In genomic region chr6:144737998-144738397, GRCh38 we compare ENCODE assay signal across 23 cellular contexts.
A peak's percentile ranks its signal among the peaks of the same experiment; 100 is the strongest.
DNase-seq lines count a peak whose midpoint lies in the region; ATAC-seq and TF ChIP-seq lines count a peak whose summit lies in the region.
"Had no signal": no experiment of that assay in that cellular context is flagged by ENCODE, and none has a peak within 500 bp of the region (broad histone marks: within the 10 kb centered on the region; RNA-seq: fewer than 3 reads in every experiment).

No MANE protein-coding gene starts in this region.

- H3K9me3 Mint-ChIP-seq in activated T-helper 17 cell treated with anti-CD3 and anti-CD28 coated beads, Interleukin-2, amount 50 U/mL, for 72 hours, result no peaks in the 10 kb centered on the region
- H3K9me3 Mint-ChIP-seq in nephron progenitor cell, result no peaks in the 10 kb centered on the region
- no peaks in the 10 kb centered on the region for H3K9me3 Mint-ChIP-seq in effector memory CD8-positive, alpha-beta T cell
- H3K9me3 Mint-ChIP-seq: activated naive CD4-positive, alpha-beta T cell treated with anti-CD3 and anti-CD28 coated beads for 36 hours; stimulated activated effector memory CD8-positive, alpha-beta T cell treated with anti-CD3 and anti-CD28 coated beads, Interleukin-12 subunit alpha, Interleukin-12 subunit beta, amount 100 ng/mL, for 72 hours; T-helper 2 cell treated with Interferon-gamma antibody and Interleukin-4, amounts not matched to agents 5 μg/mL and 100 μg/mL, for 36 hours; type B pancreatic cell had no signal

- H3K4me1 Mint-ChIP-seq in activated T-helper 17 cell treated with anti-CD3 and anti-CD28 coated beads, Interleukin-2, amount 50 U/mL, for 72 hours, result no peaks in the 10 kb centered on the region
- peaks cover 22% of the 10 kb centered on the region for H3K4me1 Mint-ChIP-seq in nephron progenitor cell
- H3K4me1 Mint-ChIP-seq in effector memory CD8-positive, alpha-beta T cell (ENCODE audit: low read depth in 2 of 2), result peaks cover 4 to 28% of the 10 kb centered on the region in 2 donors
- H3K4me1 Mint-ChIP-seq: stimulated activated effector memory CD8-positive, alpha-beta T cell treated with anti-CD3 and anti-CD28 coated beads, Interleukin-12 subunit alpha, Interleukin-12 subunit beta, amount 100 ng/mL, for 72 hours had no signal

- peak; percentile 89 for DNase-seq in NCI-H2171 treated with DMSO at 0.1 percent for 48 hours (lab: John Stamatoyannopoulos, UW)
- DNase-seq in NCI-H82 treated with DMSO at 0.1 percent for 48 hours (lab: John Stamatoyannopoulos, UW; ENCODE audit: unreplicated experiment), result peak; percentile 16
- no peak for DNase-seq in nephron progenitor cell
- no peak for DNase-seq in effector memory CD8-positive, alpha-beta T cell
- DNase-seq in effector CD4-positive, alpha-beta T cell, result no peak
- DNase-seq: activated CD4-positive, alpha-beta T cell treated with anti-CD3 and anti-CD28 coated beads, Interleukin-2, amount 50 U/mL, for 4 hours; activated CD4-positive, CD25-positive, alpha-beta regulatory T cell; activated naive CD4-positive, alpha-beta T cell treated with anti-CD3 and anti-CD28 coated beads for 36 hours; adrenal gland; central memory CD4-positive, alpha-beta T cell; COR-L47; foreskin melanocyte; lower lobe of right lung; NCI-H146; NCI-H2107; NCI-H446; Right ventricle myocardium superior had no signal

- H3K4me3 Mint-ChIP-seq in activated T-helper 17 cell treated with anti-CD3 and anti-CD28 coated beads, Interleukin-2, amount 50 U/mL, for 72 hours, result no peak overlapping the region
- H3K4me3 Mint-ChIP-seq in nephron progenitor cell, result no peak overlapping the region
- no peak overlapping the region for H3K4me3 Mint-ChIP-seq in effector memory CD8-positive, alpha-beta T cell
- H3K4me3 Mint-ChIP-seq: activated naive CD4-positive, alpha-beta T cell treated with anti-CD3 and anti-CD28 coated beads for 36 hours; stimulated activated effector memory CD8-positive, alpha-beta T cell treated with anti-CD3 and anti-CD28 coated beads, Interleukin-12 subunit alpha, Interleukin-12 subunit beta, amount 100 ng/mL, for 72 hours; T-helper 2 cell treated with Interferon-gamma antibody and Interleukin-4, amounts not matched to agents 5 μg/mL and 100 μg/mL, for 36 hours; type B pancreatic cell had no signal

- no peak for TF ChIP-seq CTCF in nephron progenitor cell (IDR thresholded peaks at IDR 0.05)

- ATAC-seq in activated T-helper 17 cell treated with anti-CD3 and anti-CD28 coated beads, Interleukin-2, amount 50 U/mL, for 72 hours (replicated peaks), result no peak
- ATAC-seq in GM21367 (IDR thresholded peaks at IDR 0.05; ENCODE audit: unreplicated experiment), result no peak
- ATAC-seq in effector memory CD8-positive, alpha-beta T cell (replicated peaks), result no peak
- ATAC-seq: lower lobe of right lung; Panc1; stimulated activated effector memory CD8-positive, alpha-beta T cell treated with anti-CD3 and anti-CD28 coated beads, Interleukin-12 subunit alpha, Interleukin-12 subunit beta, amount 100 ng/mL, for 72 hours had no signal

- peak overlapping the region; percentile 17 for H3K27ac Mint-ChIP-seq in activated T-helper 17 cell treated with anti-CD3 and anti-CD28 coated beads, Interleukin-2, amount 50 U/mL, for 72 hours
- peak overlapping the region; percentile 97 for H3K27ac Mint-ChIP-seq in nephron progenitor cell
- peak overlapping the region in 1 of 2 donors; percentile 21 for H3K27ac Mint-ChIP-seq in effector memory CD8-positive, alpha-beta T cell
- H3K27ac Mint-ChIP-seq: activated naive CD4-positive, alpha-beta T cell treated with anti-CD3 and anti-CD28 coated beads for 36 hours; stimulated activated effector memory CD8-positive, alpha-beta T cell treated with anti-CD3 and anti-CD28 coated beads, Interleukin-12 subunit alpha, Interleukin-12 subunit beta, amount 100 ng/mL, for 72 hours; T-helper 2 cell treated with Interferon-gamma antibody and Interleukin-4, amounts not matched to agents 5 μg/mL and 100 μg/mL, for 36 hours; type B pancreatic cell had no signal

- peaks cover 56% of the 10 kb centered on the region for H3K36me3 Mint-ChIP-seq in activated T-helper 17 cell treated with anti-CD3 and anti-CD28 coated beads, Interleukin-2, amount 50 U/mL, for 72 hours (ENCODE audit: low read depth)
- peaks cover 27% of the 10 kb centered on the region for H3K36me3 Mint-ChIP-seq in nephron progenitor cell (ENCODE audit: low read depth)
- H3K36me3 Mint-ChIP-seq in effector memory CD8-positive, alpha-beta T cell (ENCODE audit: insufficient read depth), result peaks cover 54% of the 10 kb centered on the region

- no peaks in the 10 kb centered on the region for H3K27me3 Mint-ChIP-seq in activated T-helper 17 cell treated with anti-CD3 and anti-CD28 coated beads, Interleukin-2, amount 50 U/mL, for 72 hours
- peaks cover 3% of the 10 kb centered on the region for H3K27me3 Mint-ChIP-seq in nephron progenitor cell (ENCODE audit: low read depth, poor library complexity)
- no peaks in the 10 kb centered on the region for H3K27me3 Mint-ChIP-seq in effector memory CD8-positive, alpha-beta T cell
- H3K27me3 Mint-ChIP-seq: type B pancreatic cell had no signal

Comparison
In these comparisons a context has a peak if more than half of its experiments do, and no peak if none do; other contexts are left out.
1. DNase-seq: peak in NCI-H2171 treated with DMSO at 0.1 percent for 48 hours (single experiment) and NCI-H82 treated with DMSO at 0.1 percent for 48 hours (single experiment); none in nephron progenitor cell (single experiment), effector memory CD8-positive, alpha-beta T cell (0 of 3) and effector CD4-positive, alpha-beta T cell (single experiment).